In the genomic region with DNA sequence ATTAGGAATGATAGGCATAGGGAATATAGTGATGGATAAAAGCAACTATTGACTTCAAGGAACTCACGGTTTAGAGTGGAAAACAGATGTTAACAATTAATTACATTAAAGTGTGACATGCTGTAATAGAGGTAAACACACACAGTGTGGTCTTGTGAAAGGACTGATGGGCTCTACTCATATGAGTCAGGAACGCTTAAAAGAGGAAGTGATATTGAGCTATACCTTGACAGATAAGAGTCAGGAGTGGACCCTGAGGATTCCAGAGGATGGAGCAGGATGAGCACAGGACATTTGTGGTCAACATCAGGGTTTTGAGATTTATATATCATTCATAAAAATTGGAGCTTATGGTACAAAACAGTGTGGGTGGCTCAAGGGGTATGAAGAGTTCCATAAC, we compare ENCODE assay signal across 16 cellular contexts. TPM values are rescaled to one million over a fixed set of nuclear protein-coding genes. Genes with fewer than 3 reads are reported as not detected.
A peak's percentile ranks its signal among the peaks of the same experiment; 100 is the strongest.
DNase-seq lines count a peak whose midpoint lies in the region; ATAC-seq, FAIRE-seq and TF ChIP-seq lines count a peak whose summit lies in the region.
"Had no signal": no experiment of that assay in that cellular context is flagged by ENCODE, and none has a peak within 500 bp of the region (broad histone marks: within the 10 kb centered on the region; RNA-seq: fewer than 3 reads in every experiment).

No MANE protein-coding gene starts in this region.

- peak; percentile 100 for ATAC-seq in GM19395 (IDR thresholded peaks at IDR 0.05; ENCODE audit: unreplicated experiment)
- ATAC-seq in HG02678 (IDR thresholded peaks at IDR 0.05; ENCODE audit: unreplicated experiment): peak; percentile 99
- ATAC-seq in HG03439 (IDR thresholded peaks at IDR 0.05; ENCODE audit: unreplicated experiment): peak; percentile 86
- ATAC-seq: activated CD4-positive, alpha-beta T cell treated with anti-CD3 and anti-CD28 coated beads for 36 hours; natural killer cell treated with Interleukin-12 subunit alpha and Interleukin-12 subunit beta and Interleukin-15 and Interleukin-18, amount 100 ng/mL, for 72 hours had no signal

- intact Hi-C loops in activated T-helper 1 cell treated with anti-CD3 and anti-CD28 coated beads, Interleukin-12 subunit alpha, Interleukin-12 subunit beta, Interleukin-2, Interleukin-4 antibody, amounts not matched to agents 30 ng/mL and 10 ng/mL and 1 ng/mL, durations not matched to agents 14 hours and 24 hours and 36 hours (cut with micrococcal nuclease): no loop called here

- H3K4me3 Mint-ChIP-seq in activated T-helper 1 cell treated with anti-CD3 and anti-CD28 coated beads, Interleukin-12 subunit alpha, Interleukin-12 subunit beta, Interleukin-2, Interleukin-4 antibody, amounts not matched to agents 30 ng/mL and 10 ng/mL and 1 ng/mL, durations not matched to agents 14 hours and 24 hours and 36 hours: no peak overlapping the region
- H3K4me3 Mint-ChIP-seq: activated CD4-positive, alpha-beta T cell treated with anti-CD3 and anti-CD28 coated beads for 36 hours; activated naive CD4-positive, alpha-beta T cell treated with anti-CD3 and anti-CD28 coated beads, Interleukin-2, amount 10 ng/mL, durations not matched to agents 7 days and 5 days; natural killer cell treated with Interleukin-12 subunit alpha and Interleukin-12 subunit beta and Interleukin-15 and Interleukin-18, amount 100 ng/mL, for 72 hours had no signal

- H3K27ac Mint-ChIP-seq in activated T-helper 1 cell treated with anti-CD3 and anti-CD28 coated beads, Interleukin-12 subunit alpha, Interleukin-12 subunit beta, Interleukin-2, Interleukin-4 antibody, amounts not matched to agents 30 ng/mL and 10 ng/mL and 1 ng/mL, durations not matched to agents 14 hours and 24 hours and 36 hours: no peak overlapping the region
- H3K27ac Mint-ChIP-seq: activated CD4-positive, alpha-beta T cell treated with anti-CD3 and anti-CD28 coated beads for 36 hours; activated naive CD4-positive, alpha-beta T cell treated with anti-CD3 and anti-CD28 coated beads, Interleukin-2, amount 10 ng/mL, durations not matched to agents 7 days and 5 days; natural killer cell treated with Interleukin-12 subunit alpha and Interleukin-12 subunit beta and Interleukin-15 and Interleukin-18, amount 100 ng/mL, for 72 hours had no signal

- H3K27me3 Mint-ChIP-seq in activated T-helper 1 cell treated with anti-CD3 and anti-CD28 coated beads, Interleukin-12 subunit alpha, Interleukin-12 subunit beta, Interleukin-2, Interleukin-4 antibody, amounts not matched to agents 30 ng/mL and 10 ng/mL and 1 ng/mL, durations not matched to agents 14 hours and 24 hours and 36 hours (ENCODE audit: insufficient read depth): no peaks in the 10 kb centered on the region
- H3K27me3 Mint-ChIP-seq: activated CD4-positive, alpha-beta T cell treated with anti-CD3 and anti-CD28 coated beads for 36 hours; activated naive CD4-positive, alpha-beta T cell treated with anti-CD3 and anti-CD28 coated beads, Interleukin-2, amount 10 ng/mL, durations not matched to agents 7 days and 5 days; natural killer cell treated with Interleukin-12 subunit alpha and Interleukin-12 subunit beta and Interleukin-15 and Interleukin-18, amount 100 ng/mL, for 72 hours had no signal

- TF ChIP-seq POLR2A in GM12892 (IDR thresholded peaks at IDR 0.05; ENCODE audit: low read depth, low read length): no peak

- H3K4me1 Mint-ChIP-seq in activated T-helper 1 cell treated with anti-CD3 and anti-CD28 coated beads, Interleukin-12 subunit alpha, Interleukin-12 subunit beta, Interleukin-2, Interleukin-4 antibody, amounts not matched to agents 30 ng/mL and 10 ng/mL and 1 ng/mL, durations not matched to agents 14 hours and 24 hours and 36 hours (ENCODE audit: low read depth): peaks cover 5% of the 10 kb centered on the region
- H3K4me1 Mint-ChIP-seq: activated CD4-positive, alpha-beta T cell treated with anti-CD3 and anti-CD28 coated beads for 36 hours; activated naive CD4-positive, alpha-beta T cell treated with anti-CD3 and anti-CD28 coated beads, Interleukin-2, amount 10 ng/mL, durations not matched to agents 7 days and 5 days had no signal

- H3K36me3 Mint-ChIP-seq in activated T-helper 1 cell treated with anti-CD3 and anti-CD28 coated beads, Interleukin-12 subunit alpha, Interleukin-12 subunit beta, Interleukin-2, Interleukin-4 antibody, amounts not matched to agents 30 ng/mL and 10 ng/mL and 1 ng/mL, durations not matched to agents 14 hours and 24 hours and 36 hours (ENCODE audit: low read depth): peaks cover 25% of the 10 kb centered on the region

- DNase-seq in GM12892 (ENCODE audit: insufficient read length): no peak
- DNase-seq in GOT3 (lab: John Stamatoyannopoulos, UW): no peak
- no peak for DNase-seq in RCC 7860 (ENCODE audit: low spot score)
- no peak for DNase-seq in activated T-helper 1 cell treated with anti-CD3 and anti-CD28 coated beads, Interleukin-12 subunit alpha, Interleukin-12 subunit beta, Interleukin-2, Interleukin-4 antibody, amounts not matched to agents 30 ng/mL and 10 ng/mL and 1 ng/mL, durations not matched to agents 14 hours and 24 hours and 36 hours (ENCODE audit: low spot score)
- DNase-seq in putamen (ENCODE audit: low spot score): no peak
- DNase-seq: activated CD4-positive, alpha-beta T cell treated with anti-CD3 and anti-CD28 coated beads for 36 hours; activated naive CD4-positive, alpha-beta T cell treated with anti-CD3 and anti-CD28 coated beads, Interleukin-2, amount 10 ng/mL, durations not matched to agents 7 days and 5 days; DND-41; kidney glomerular epithelial cell; NCI-H524 treated with DMSO at 0.1 percent for 48 hours; SK-N-SH had no signal

- FAIRE-seq in GM12892 (lab: Jason Lieb, UNC): peak; percentile 70
- FAIRE-seq in RCC 7860 (lab: Jason Lieb, UNC): no peak
- FAIRE-seq: urothelium cell line had no signal

- H3K9me3 Mint-ChIP-seq in activated T-helper 1 cell treated with anti-CD3 and anti-CD28 coated beads, Interleukin-12 subunit alpha, Interleukin-12 subunit beta, Interleukin-2, Interleukin-4 antibody, amounts not matched to agents 30 ng/mL and 10 ng/mL and 1 ng/mL, durations not matched to agents 14 hours and 24 hours and 36 hours: no peaks in the 10 kb centered on the region
- H3K9me3 Mint-ChIP-seq: activated naive CD4-positive, alpha-beta T cell treated with anti-CD3 and anti-CD28 coated beads, Interleukin-2, amount 10 ng/mL, durations not matched to agents 7 days and 5 days; natural killer cell treated with Interleukin-12 subunit alpha and Interleukin-12 subunit beta and Interleukin-15 and Interleukin-18, amount 100 ng/mL, for 72 hours had no signal

RNA-seq across cellular contexts. Expression of gene EXOG, which starts 11.0 kb away (rescaled TPM):
- polyA plus RNA-seq in GM12892 (2012; ENCODE audit: missing spikeins): 12.7 TPM
- 20.0 and 21.6 TPM in 2 replicates for total RNA-seq in activated T-helper 1 cell treated with anti-CD3 and anti-CD28 coated beads, Interleukin-12 subunit alpha, Interleukin-12 subunit beta, Interleukin-2, Interleukin-4 antibody, amounts not matched to agents 30 ng/mL and 10 ng/mL and 1 ng/mL, durations not matched to agents 14 hours and 24 hours and 36 hours

RNA-seq across cellular contexts. Expression of gene ACVR2B, which starts 53.4 kb away (rescaled TPM):
- 2.4 TPM for polyA plus RNA-seq in GM12892 (2012; ENCODE audit: missing spikeins)
- total RNA-seq in activated T-helper 1 cell treated with anti-CD3 and anti-CD28 coated beads, Interleukin-12 subunit alpha, Interleukin-12 subunit beta, Interleukin-2, Interleukin-4 antibody, amounts not matched to agents 30 ng/mL and 10 ng/mL and 1 ng/mL, durations not matched to agents 14 hours and 24 hours and 36 hours: 10.4 and 10.5 TPM in 2 replicates
